In genomic region chr15:59762558-59762957, GRCh38 we compare ENCODE assay signal across 20 cellular contexts.
DNase-seq lines count a peak whose midpoint lies in the region; ATAC-seq and TF ChIP-seq lines count a peak whose summit lies in the region.
"Had no signal": no experiment of that assay in that cellular context is flagged by ENCODE, and none has a peak within 500 bp of the region (broad histone marks: within the 10 kb centered on the region; RNA-seq: fewer than 3 reads in every experiment).

No MANE protein-coding gene starts in this region.

- H3K27me3 ChIP-seq in H9 (ENCODE audit: insufficient read depth, low read length), result no peaks in the 10 kb centered on the region
- H3K27me3 ChIP-seq in foreskin keratinocyte, result peaks cover 54% of the 10 kb centered on the region

- no peak overlapping the region for H3K14ac ChIP-seq in H9 (ENCODE audit: insufficient read depth, low read length)

- H3K56ac ChIP-seq in H9 (ENCODE audit: insufficient read length, low read depth, low read length), result no peak overlapping the region

- no peak overlapping the region for H2AFZ ChIP-seq in H9 (ENCODE audit: low read length)

- H3K9me3 Mint-ChIP-seq in H9 (no peaks in the 10 kb centered on the region), nephron progenitor cell (no peaks in the 10 kb centered on the region)
- no peaks in the 10 kb centered on the region for H3K9me3 Mint-ChIP-seq in activated CD8-positive, alpha-beta memory T cell treated with anti-CD3 and anti-CD28 coated beads, Interleukin-2, amount 10 ng/mL, durations not matched to agents 7 days and 5 days (ENCODE audit: low read depth)
- no peaks in the 10 kb centered on the region for H3K9me3 Mint-ChIP-seq in naive thymus-derived CD8-positive, alpha-beta T cell
- H3K9me3 Mint-ChIP-seq: CD4-positive, CD25-positive, alpha-beta regulatory T cell; HFFc6 had no signal

- no peaks in the 10 kb centered on the region for H3K79me2 ChIP-seq in H9 (ENCODE audit: insufficient read depth, low read length)

- H3K4me1 ChIP-seq in H9 (ENCODE audit: insufficient read depth, low read length), result no peaks in the 10 kb centered on the region
- no peaks in the 10 kb centered on the region for H3K4me1 ChIP-seq in foreskin keratinocyte
- H3K4me1 ChIP-seq: SJSA1 had no signal

- H3K4ac ChIP-seq in H9 (ENCODE audit: low read depth, low read length), result no peak overlapping the region

- H2BK15ac ChIP-seq in H9 (ENCODE audit: low read depth, low read length), result no peak overlapping the region

- no peak overlapping the region for H2BK20ac ChIP-seq in H9 (ENCODE audit: low read depth, low read length, poor library complexity, severe bottlenecking)

- H3K27ac ChIP-seq in H9 (ENCODE audit: insufficient read length, low read depth, low read length) (no peak overlapping the region), RWPE1 (no peak overlapping the region), foreskin keratinocyte (no peak overlapping the region)
- H3K27ac ChIP-seq: SJSA1 had no signal

- CTCF ChIA-PET in RWPE1 (lab: Yijun Ruan, JAX), result no interaction called here
- CTCF ChIA-PET in activated CD8-positive, alpha-beta memory T cell treated with anti-CD3 and anti-CD28 coated beads, Interleukin-2, amount 10 ng/mL, durations not matched to agents 7 days and 5 days (lab: Charles Lee), result interaction anchor here (0.8 kb wide), 1 partner anchor 564 kb away, joined by 3 read pairs; no protein-coding TSS in a partner anchor

- peaks cover 2% of the 10 kb centered on the region for H3K27me3 Mint-ChIP-seq in H9 (ENCODE audit: low read depth)
- peaks cover 8% of the 10 kb centered on the region for H3K27me3 Mint-ChIP-seq in activated CD8-positive, alpha-beta memory T cell treated with anti-CD3 and anti-CD28 coated beads, Interleukin-2, amount 10 ng/mL, durations not matched to agents 7 days and 5 days
- peaks cover 0 to 5% (median 0%) of the 10 kb centered on the region in 5 donors for H3K27me3 Mint-ChIP-seq in naive thymus-derived CD8-positive, alpha-beta T cell
- H3K27me3 Mint-ChIP-seq in nephron progenitor cell (ENCODE audit: low read depth, poor library complexity), result peaks cover 7% of the 10 kb centered on the region

- no peak overlapping the region for H3K18ac ChIP-seq in H9 (ENCODE audit: insufficient read length, low read depth, low read length)

- H3K9ac ChIP-seq in H9 (ENCODE audit: extremely low read depth, insufficient read length, low read length), result no peak overlapping the region

- H3K79me1 ChIP-seq in H9 (ENCODE audit: insufficient read depth, low read depth, low read length, poor library complexity, severe bottlenecking), result no peaks in the 10 kb centered on the region

- ATAC-seq in foreskin keratinocyte, result peak; percentile 28
- ATAC-seq in activated CD8-positive, alpha-beta memory T cell treated with anti-CD3 and anti-CD28 coated beads, Interleukin-2, amount 10 ng/mL, durations not matched to agents 7 days and 5 days, result no peak
- ATAC-seq in naive thymus-derived CD8-positive, alpha-beta T cell, result no peak

- H2BK12ac ChIP-seq in H9 (ENCODE audit: insufficient read length, low read depth, low read length), result no peak overlapping the region

- H3K9me3 ChIP-seq in H9 (ENCODE audit: control insufficient read depth, low read depth, low read length), result no peaks in the 10 kb centered on the region
- H3K9me3 ChIP-seq: SJSA1 had no signal

- no peak overlapping the region for H4K91ac ChIP-seq in H9 (ENCODE audit: insufficient read length, low read depth, low read length)

- WGBS in H9 (ENCODE audit: extremely low coverage, insufficient read length, low lambda C conversion rate), result no CpG with 5 or more reads among the region's 3 CpGs

- no peaks in the 10 kb centered on the region for H3K23me2 ChIP-seq in H9 (ENCODE audit: insufficient read length, low read depth, low read length, poor library complexity, severe bottlenecking)

- H4K8ac ChIP-seq in H9 (replicated peaks; ENCODE audit: insufficient read length, low read depth, low read length), result no peak overlapping the region

- no peak overlapping the region for H3K4me3 Mint-ChIP-seq in H9
- H3K4me3 Mint-ChIP-seq in activated CD8-positive, alpha-beta memory T cell treated with anti-CD3 and anti-CD28 coated beads, Interleukin-2, amount 10 ng/mL, durations not matched to agents 7 days and 5 days, result no peak overlapping the region
- H3K4me3 Mint-ChIP-seq in naive thymus-derived CD8-positive, alpha-beta T cell, result no peak overlapping the region
- H3K4me3 Mint-ChIP-seq in nephron progenitor cell, result no peak overlapping the region
- H3K4me3 Mint-ChIP-seq: B cell; CD4-positive, CD25-positive, alpha-beta regulatory T cell; HFFc6 had no signal

- POLR2A ChIA-PET in RWPE1 (lab: Yijun Ruan, JAX; ENCODE audit: low non-redundant PET), result no interaction called here
- POLR2A ChIA-PET in naive thymus-derived CD8-positive, alpha-beta T cell (lab: Charles Lee), result no interaction called here

- H3K4me1 Mint-ChIP-seq in H9 (peaks cover 8 to 10% of the 10 kb centered on the region in 2 experiments), nephron progenitor cell (no peaks in the 10 kb centered on the region)
- H3K4me1 Mint-ChIP-seq in activated CD8-positive, alpha-beta memory T cell treated with anti-CD3 and anti-CD28 coated beads, Interleukin-2, amount 10 ng/mL, durations not matched to agents 7 days and 5 days, result peaks cover 2% of the 10 kb centered on the region
- peaks cover 0 to 7% (median 2%) of the 10 kb centered on the region in 4 donors for H3K4me1 Mint-ChIP-seq in naive thymus-derived CD8-positive, alpha-beta T cell
- H3K4me1 Mint-ChIP-seq: B cell had no signal

- DNase-seq in Daoy (ENCODE audit: low read depth), result peak; percentile 46
- peak; percentile 53 for DNase-seq in H9
- DNase-seq in RWPE1 (ENCODE audit: low spot score), result peak; percentile 13
- DNase-seq in foreskin keratinocyte, result peak; percentile 22 to 59
- DNase-seq in activated CD8-positive, alpha-beta memory T cell treated with anti-CD3 and anti-CD28 coated beads, Interleukin-2, amount 10 ng/mL, durations not matched to agents 7 days and 5 days, result no peak
- DNase-seq in naive thymus-derived CD8-positive, alpha-beta T cell, result no peak
- no peak for DNase-seq in nephron progenitor cell
- no peak for DNase-seq in COLO668 (lab: John Stamatoyannopoulos, UW; ENCODE audit: unreplicated experiment)
- DNase-seq: Calu3; CD4-positive, CD25-positive, alpha-beta regulatory T cell; DMS53; GOT3; HFFc6; NCI-H1105 treated with DMSO at 0.1 percent for 48 hours; NCI-H187 treated with DMSO at 0.1 percent for 48 hours; NCI-H526 treated with DMSO at 0.1 percent for 48 hours; OCI-M1; RPMI8226 had no signal

- H3K23ac ChIP-seq in H9 (ENCODE audit: insufficient read length, low read depth, low read length), result no peak overlapping the region

- H3K4me2 ChIP-seq in H9 (ENCODE audit: insufficient read depth, insufficient read length, low read length), result no peak overlapping the region

- H2BK120ac ChIP-seq in H9 (ENCODE audit: low read depth, low read length, poor library complexity, severe bottlenecking), result no peak overlapping the region

- H2AK5ac ChIP-seq in H9 (ENCODE audit: insufficient read length, low read length), result no peak overlapping the region

- TF ChIP-seq CTCF in H9 (conservative IDR thresholded peaks at IDR 0.05) (no peak), RWPE1 (conservative IDR thresholded peaks at IDR 0.05; ENCODE audit: low read depth) (no peak), foreskin keratinocyte (conservative IDR thresholded peaks at IDR 0.05) (no peak), nephron progenitor cell (IDR thresholded peaks at IDR 0.05) (no peak)

- H4K20me1 ChIP-seq in H9 (ENCODE audit: control insufficient read depth, insufficient read depth, insufficient read length), result no peaks in the 10 kb centered on the region

- H3T11ph ChIP-seq in H9 (ENCODE audit: low read length), result no peak overlapping the region

- no peaks in the 10 kb centered on the region for H3K36me3 Mint-ChIP-seq in H9 (ENCODE audit: insufficient read depth in 1 of 3, low read depth in 3 of 3)
- no peaks in the 10 kb centered on the region for H3K36me3 Mint-ChIP-seq in activated CD8-positive, alpha-beta memory T cell treated with anti-CD3 and anti-CD28 coated beads, Interleukin-2, amount 10 ng/mL, durations not matched to agents 7 days and 5 days
- no peaks in the 10 kb centered on the region for H3K36me3 Mint-ChIP-seq in naive thymus-derived CD8-positive, alpha-beta T cell
- no peaks in the 10 kb centered on the region for H3K36me3 Mint-ChIP-seq in nephron progenitor cell (ENCODE audit: low read depth)
- H3K36me3 Mint-ChIP-seq: CD4-positive, CD25-positive, alpha-beta regulatory T cell had no signal

- no peak overlapping the region for H4K5ac ChIP-seq in H9 (ENCODE audit: insufficient read length, low read depth, low read length)

- H3K27ac Mint-ChIP-seq in H9 (no peak overlapping the region), nephron progenitor cell (no peak overlapping the region)
- no peak overlapping the region for H3K27ac Mint-ChIP-seq in activated CD8-positive, alpha-beta memory T cell treated with anti-CD3 and anti-CD28 coated beads, Interleukin-2, amount 10 ng/mL, durations not matched to agents 7 days and 5 days
- H3K27ac Mint-ChIP-seq in naive thymus-derived CD8-positive, alpha-beta T cell, result no peak overlapping the region
- H3K27ac Mint-ChIP-seq: B cell; CD4-positive, CD25-positive, alpha-beta regulatory T cell; HFFc6 had no signal

- H2BK5ac ChIP-seq in H9 (ENCODE audit: insufficient read length, low read length), result no peak overlapping the region

Comparison
In these comparisons a context has a peak if more than half of its experiments do, and no peak if none do; other contexts are left out.
1. DNase-seq: peak in Daoy (single experiment), H9 (single experiment), RWPE1 (single experiment) and foreskin keratinocyte (2 of 2); none in activated CD8-positive, alpha-beta memory T cell treated with anti-CD3 and anti-CD28 coated beads, Interleukin-2, amount 10 ng/mL, durations not matched to agents 7 days and 5 days (single experiment), naive thymus-derived CD8-positive, alpha-beta T cell (0 of 10), nephron progenitor cell (single experiment) and COLO668 (single experiment).